In genomic region chrX:136021903-136022302, GRCh38 we compare ENCODE assay signal across 17 cellular contexts. TPM values are rescaled to one million over a fixed set of nuclear protein-coding genes. Genes with fewer than 3 reads are reported as not detected.
A peak's percentile ranks its signal among the peaks of the same experiment; 100 is the strongest.
DNase-seq lines count a peak whose midpoint lies in the region; ATAC-seq and TF ChIP-seq lines count a peak whose summit lies in the region.
"Had no signal": no experiment of that assay in that cellular context is flagged by ENCODE, and none has a peak within 500 bp of the region (broad histone marks: within the 10 kb centered on the region; RNA-seq: fewer than 3 reads in every experiment).

No MANE protein-coding gene starts in this region.

- POLR2A ChIA-PET in activated CD8-positive, alpha-beta T cell treated with anti-CD3 and anti-CD28 coated beads for 36 hours (lab: Charles Lee), result no interaction called here
- POLR2A ChIA-PET in activated CD8-positive, alpha-beta T cell treated with anti-CD3 and anti-CD28 coated beads, Interleukin-2, amount 10 ng/mL, durations not matched to agents 7 days and 5 days (lab: Charles Lee), result no interaction called here

- CTCF ChIA-PET in activated CD8-positive, alpha-beta T cell treated with anti-CD3 and anti-CD28 coated beads for 36 hours (lab: Charles Lee), result interaction anchor here (0.7 kb wide), 1 partner anchor 11 kb away, joined by 3 read pairs; no protein-coding TSS in a partner anchor
- CTCF ChIA-PET in activated CD8-positive, alpha-beta T cell treated with anti-CD3 and anti-CD28 coated beads, Interleukin-2, amount 10 ng/mL, durations not matched to agents 7 days and 5 days (lab: Charles Lee), result no interaction called here

- peak; percentile 68 for ATAC-seq in activated CD8-positive, alpha-beta T cell treated with anti-CD3 and anti-CD28 coated beads for 36 hours
- ATAC-seq in activated CD8-positive, alpha-beta T cell treated with anti-CD3 and anti-CD28 coated beads, Interleukin-2, amount 10 ng/mL, durations not matched to agents 7 days and 5 days, result no peak
- ATAC-seq in GM21786 (IDR thresholded peaks at IDR 0.05; ENCODE audit: unreplicated experiment) (peak; percentile 78), HG03378 (IDR thresholded peaks at IDR 0.05; ENCODE audit: unreplicated experiment) (peak; percentile 62)
- peak; percentile 61 for ATAC-seq in stimulated activated naive CD8-positive, alpha-beta T cell treated with anti-CD3 and anti-CD28 coated beads, Interleukin-15, Interleukin-2, amounts not matched to agents 100 U/mL and 50 U/mL, for 24 hours
- ATAC-seq: gastrocnemius medialis, natural killer cell had no signal

- intact Hi-C loops in activated CD8-positive, alpha-beta T cell treated with anti-CD3 and anti-CD28 coated beads for 36 hours (cut with micrococcal nuclease), result loop anchor here (10.0 kb wide), 1 partner anchor 193 kb away; no protein-coding TSS in a partner anchor

- peak overlapping the region; percentile 78 for H3K27ac Mint-ChIP-seq in activated CD8-positive, alpha-beta T cell treated with anti-CD3 and anti-CD28 coated beads for 36 hours
- H3K27ac Mint-ChIP-seq in activated CD8-positive, alpha-beta T cell treated with anti-CD3 and anti-CD28 coated beads, Interleukin-2, amount 10 ng/mL, durations not matched to agents 7 days and 5 days, result no peak overlapping the region
- H3K27ac Mint-ChIP-seq: CD4-positive, alpha-beta T cell; IgD-negative memory B cell; natural killer cell; T-helper 1 cell treated with Interleukin-12 subunit alpha and Interleukin-12 subunit beta and Interleukin-4 antibody, amounts not matched to agents 30 μg/mL and 1 μg/mL, for 36 hours had no signal

- H3K36me3 Mint-ChIP-seq in activated CD8-positive, alpha-beta T cell treated with anti-CD3 and anti-CD28 coated beads for 36 hours (ENCODE audit: low read depth), result peaks cover 10% of the 10 kb centered on the region
- H3K36me3 Mint-ChIP-seq in activated CD8-positive, alpha-beta T cell treated with anti-CD3 and anti-CD28 coated beads, Interleukin-2, amount 10 ng/mL, durations not matched to agents 7 days and 5 days (ENCODE audit: low read depth), result peaks cover 26% of the 10 kb centered on the region
- H3K36me3 Mint-ChIP-seq: natural killer cell had no signal

- no peak overlapping the region for H3K27ac ChIP-seq in caudate nucleus (ENCODE audit: low read depth, low read length)
- H3K27ac ChIP-seq: gastrocnemius medialis, spleen had no signal

- no peak overlapping the region for H3K4me3 Mint-ChIP-seq in activated CD8-positive, alpha-beta T cell treated with anti-CD3 and anti-CD28 coated beads for 36 hours
- no peak overlapping the region for H3K4me3 Mint-ChIP-seq in activated CD8-positive, alpha-beta T cell treated with anti-CD3 and anti-CD28 coated beads, Interleukin-2, amount 10 ng/mL, durations not matched to agents 7 days and 5 days
- H3K4me3 Mint-ChIP-seq: CD4-positive, alpha-beta T cell; IgD-negative memory B cell; natural killer cell; T-helper 1 cell treated with Interleukin-12 subunit alpha and Interleukin-12 subunit beta and Interleukin-4 antibody, amounts not matched to agents 30 μg/mL and 1 μg/mL, for 36 hours had no signal

- no peaks in the 10 kb centered on the region for H3K27me3 Mint-ChIP-seq in activated CD8-positive, alpha-beta T cell treated with anti-CD3 and anti-CD28 coated beads for 36 hours
- no peaks in the 10 kb centered on the region for H3K27me3 Mint-ChIP-seq in activated CD8-positive, alpha-beta T cell treated with anti-CD3 and anti-CD28 coated beads, Interleukin-2, amount 10 ng/mL, durations not matched to agents 7 days and 5 days (ENCODE audit: low read depth)
- H3K27me3 Mint-ChIP-seq: CD4-positive, alpha-beta T cell; IgD-negative memory B cell had no signal

- DNase-seq in activated CD8-positive, alpha-beta T cell treated with anti-CD3 and anti-CD28 coated beads for 36 hours, result no peak
- no peak for DNase-seq in activated CD8-positive, alpha-beta T cell treated with anti-CD3 and anti-CD28 coated beads, Interleukin-2, amount 10 ng/mL, durations not matched to agents 7 days and 5 days
- DNase-seq in stimulated activated naive CD8-positive, alpha-beta T cell treated with anti-CD3 and anti-CD28 coated beads, Interleukin-15, Interleukin-2, amounts not matched to agents 100 U/mL and 50 U/mL, for 24 hours, result no peak
- DNase-seq in caudate nucleus (lab: John Stamatoyannopoulos, UW), result no peak
- DNase-seq in NCI-H2107 (lab: John Stamatoyannopoulos, UW), result no peak
- no peak for DNase-seq in stimulated activated CD8-positive, alpha-beta memory T cell treated with anti-CD3 and anti-CD28 coated beads, Interleukin-4, amount 100 ng/mL, for 48 hours
- DNase-seq: amygdala; CD4-positive, alpha-beta T cell; gastrocnemius medialis; natural killer cell; NCI-H1092 treated with DMSO at 0.1 percent for 48 hours; spleen; substantia nigra had no signal

- H3K9me3 Mint-ChIP-seq in activated CD8-positive, alpha-beta T cell treated with anti-CD3 and anti-CD28 coated beads for 36 hours, result no peaks in the 10 kb centered on the region
- no peaks in the 10 kb centered on the region for H3K9me3 Mint-ChIP-seq in activated CD8-positive, alpha-beta T cell treated with anti-CD3 and anti-CD28 coated beads, Interleukin-2, amount 10 ng/mL, durations not matched to agents 7 days and 5 days (ENCODE audit: insufficient read depth)
- H3K9me3 Mint-ChIP-seq: CD4-positive, alpha-beta T cell; IgD-negative memory B cell; natural killer cell; T-helper 1 cell treated with Interleukin-12 subunit alpha and Interleukin-12 subunit beta and Interleukin-4 antibody, amounts not matched to agents 30 μg/mL and 1 μg/mL, for 36 hours had no signal

- TF ChIP-seq CTCF in activated CD8-positive, alpha-beta T cell treated with anti-CD3 and anti-CD28 coated beads for 36 hours (IDR thresholded peaks at IDR 0.05), result no peak

- H3K4me1 Mint-ChIP-seq in activated CD8-positive, alpha-beta T cell treated with anti-CD3 and anti-CD28 coated beads for 36 hours (ENCODE audit: low read depth), result peaks cover 9% of the 10 kb centered on the region
- H3K4me1 Mint-ChIP-seq in activated CD8-positive, alpha-beta T cell treated with anti-CD3 and anti-CD28 coated beads, Interleukin-2, amount 10 ng/mL, durations not matched to agents 7 days and 5 days (ENCODE audit: low read depth), result peaks cover 8% of the 10 kb centered on the region
- H3K4me1 Mint-ChIP-seq: natural killer cell had no signal

RNA-seq across cellular contexts. Expression of gene SLC9A6, which starts 36.7 kb away (rescaled TPM):
- 10 to 100 TPM in 1 of 2 experiments, 1 to 10 TPM in 1; 8.7 to 11.3 TPM for total RNA-seq in activated CD8-positive, alpha-beta T cell treated with anti-CD3 and anti-CD28 coated beads for 36 hours
- 10 to 100 TPM; 15.4 to 17.5 TPM for total RNA-seq in activated CD8-positive, alpha-beta T cell treated with anti-CD3 and anti-CD28 coated beads, Interleukin-2, amount 10 ng/mL, durations not matched to agents 7 days and 5 days

RNA-seq across cellular contexts. Expression of gene MMGT1, which starts 48.1 kb away (rescaled TPM):
- 10 to 100 TPM; 15.5 to 15.6 TPM for total RNA-seq in activated CD8-positive, alpha-beta T cell treated with anti-CD3 and anti-CD28 coated beads for 36 hours
- total RNA-seq in activated CD8-positive, alpha-beta T cell treated with anti-CD3 and anti-CD28 coated beads, Interleukin-2, amount 10 ng/mL, durations not matched to agents 7 days and 5 days, result 10 to 100 TPM; 15.9 to 16.4 TPM
